ENCODE assay signal across 1 cellular context in genomic region chr13:19023115-19023514, GRCh38.
TF ChIP-seq lines count a peak whose summit lies in the region.

No MANE protein-coding gene starts in this region.

TF ChIP-seq in HepG2, 621 proteins besides CTCF, POLR2A, EP300 and RAD21 (continued from another document):
- TF ChIP-seq, protein P1, sequence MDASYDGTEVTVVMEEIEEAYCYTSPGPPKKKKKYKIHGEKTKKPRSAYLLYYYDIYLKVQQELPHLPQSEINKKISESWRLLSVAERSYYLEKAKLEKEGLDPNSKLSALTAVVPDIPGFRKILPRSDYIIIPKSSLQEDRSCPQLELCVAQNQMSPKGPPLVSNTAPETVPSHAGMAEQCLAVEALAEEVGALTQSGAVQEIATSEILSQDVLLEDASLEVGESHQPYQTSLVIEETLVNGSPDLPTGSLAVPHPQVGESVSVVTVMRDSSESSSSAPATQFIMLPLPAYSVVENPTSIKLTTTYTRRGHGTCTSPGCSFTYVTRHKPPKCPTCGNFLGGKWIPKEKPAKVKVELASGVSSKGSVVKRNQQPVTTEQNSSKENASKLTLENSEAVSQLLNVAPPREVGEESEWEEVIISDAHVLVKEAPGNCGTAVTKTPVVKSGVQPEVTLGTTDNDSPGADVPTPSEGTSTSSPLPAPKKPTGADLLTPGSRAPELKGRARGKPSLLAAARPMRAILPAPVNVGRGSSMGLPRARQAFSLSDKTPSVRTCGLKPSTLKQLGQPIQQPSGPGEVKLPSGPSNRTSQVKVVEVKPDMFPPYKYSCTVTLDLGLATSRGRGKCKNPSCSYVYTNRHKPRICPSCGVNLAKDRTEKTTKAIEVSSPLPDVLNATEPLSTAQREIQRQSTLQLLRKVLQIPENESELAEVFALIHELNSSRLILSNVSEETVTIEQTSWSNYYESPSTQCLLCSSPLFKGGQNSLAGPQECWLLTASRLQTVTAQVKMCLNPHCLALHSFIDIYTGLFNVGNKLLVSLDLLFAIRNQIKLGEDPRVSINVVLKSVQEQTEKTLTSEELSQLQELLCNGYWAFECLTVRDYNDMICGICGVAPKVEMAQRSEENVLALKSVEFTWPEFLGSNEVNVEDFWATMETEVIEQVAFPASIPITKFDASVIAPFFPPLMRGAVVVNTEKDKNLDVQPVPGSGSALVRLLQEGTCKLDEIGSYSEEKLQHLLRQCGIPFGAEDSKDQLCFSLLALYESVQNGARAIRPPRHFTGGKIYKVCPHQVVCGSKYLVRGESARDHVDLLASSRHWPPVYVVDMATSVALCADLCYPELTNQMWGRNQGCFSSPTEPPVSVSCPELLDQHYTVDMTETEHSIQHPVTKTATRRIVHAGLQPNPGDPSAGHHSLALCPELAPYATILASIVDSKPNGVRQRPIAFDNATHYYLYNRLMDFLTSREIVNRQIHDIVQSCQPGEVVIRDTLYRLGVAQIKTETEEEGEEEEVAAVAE (CRISPR knock-in tag; IDR thresholded peaks at IDR 0.05; ENCODE audit: borderline replicate concordance) = no peak
- TF ChIP-seq ZFP36L1 (CRISPR knock-in tag; IDR thresholded peaks at IDR 0.05) (no peak), SRY (CRISPR knock-in tag; IDR thresholded peaks at IDR 0.05) (no peak), MYC (CRISPR knock-in tag; IDR thresholded peaks at IDR 0.05; ENCODE audit: borderline replicate concordance) (no peak), NCOA2 (CRISPR knock-in tag; IDR thresholded peaks at IDR 0.05) (no peak)
